In genomic region chr2:8608411-8608954, GRCh38 we compare ENCODE assay signal across 9 cellular contexts.
DNase-seq lines count a peak whose midpoint lies in the region; ATAC-seq, FAIRE-seq and TF ChIP-seq lines count a peak whose summit lies in the region.
"Had no signal": no experiment of that assay in that cellular context is flagged by ENCODE, and none has a peak within 500 bp of the region (broad histone marks: within the 10 kb centered on the region; RNA-seq: fewer than 3 reads in every experiment).

No MANE protein-coding gene starts in this region.

- peak overlapping the region in 9 of 11 experiments; percentile 3 to 44 (median 29); a peak in 14 of 22 replicates for H3K4me2 ChIP-seq in BLaER1 treated with 17β-estradiol and CSF1 and Interleukin-3, amounts not matched to agents 10 nM and 100 nM
- H3K4me2 ChIP-seq in HepG2 (ENCODE audit: low read depth, low read length), result no peak overlapping the region

- TF ChIP-seq EP300 in HepG2 (IDR thresholded peaks at IDR 0.05; ENCODE audit: low read depth in 2 of 2, low read length in 2 of 2) (no peak), HepG2 (CRISPR knock-in tag; IDR thresholded peaks at IDR 0.05; ENCODE audit: borderline replicate concordance) (no peak)

- TF ChIP-seq POLR2A in HepG2 (IDR thresholded peaks at IDR 0.05; ENCODE audit: insufficient read depth in 1 of 2, low read depth in 2 of 2, low read length in 2 of 2), result no peak

- ATAC-seq in GM18907 (IDR thresholded peaks at IDR 0.05; ENCODE audit: unreplicated experiment), result peak; percentile 54
- ATAC-seq in HepG2, result no peak

- 0 out of 22 replicates have a peak, but pooled peaks cover 0 to 3% (median 0%) of the 10 kb centered on the region in 11 experiments for H3K27me3 ChIP-seq in BLaER1 treated with 17β-estradiol and CSF1 and Interleukin-3, amounts not matched to agents 10 nM and 100 nM
- H3K27me3 ChIP-seq in HepG2 (ENCODE audit: control insufficient read depth in 1 of 2, insufficient read depth in 2 of 2, low read length in 2 of 2), result no peaks in the 10 kb centered on the region
- no peaks in the 10 kb centered on the region for H3K27me3 ChIP-seq in HAP-1 (ENCODE audit: low read depth)

- H3K4me1 Mint-ChIP-seq in activated CD4-positive, alpha-beta memory T cell treated with anti-CD3 and anti-CD28 coated beads, Interleukin-2, amount 10 ng/mL, durations not matched to agents 7 days and 5 days, result peaks cover 34% of the 10 kb centered on the region

- no peaks in the 10 kb centered on the region for H4K20me1 ChIP-seq in BLaER1 treated with 17β-estradiol and CSF1 and Interleukin-3, amounts not matched to agents 10 nM and 100 nM
- no peaks in the 10 kb centered on the region for H4K20me1 ChIP-seq in HepG2 (ENCODE audit: insufficient read depth, low read length)

- H3K4me3 Mint-ChIP-seq in activated CD4-positive, alpha-beta memory T cell treated with anti-CD3 and anti-CD28 coated beads, Interleukin-2, amount 10 ng/mL, durations not matched to agents 7 days and 5 days, result no peak overlapping the region

- no peak for FAIRE-seq in HepG2 (lab: Jason Lieb, UNC)

- H3K27ac Mint-ChIP-seq in activated CD4-positive, alpha-beta memory T cell treated with anti-CD3 and anti-CD28 coated beads, Interleukin-2, amount 10 ng/mL, durations not matched to agents 7 days and 5 days, result peak overlapping the region; percentile 55

- intact Hi-C loops in HepG2 (cut with micrococcal nuclease; ENCODE audit: unreplicated experiment), result loop anchor here (5.0 kb wide), 1 partner anchor 36 kb away; no protein-coding TSS in a partner anchor

- 94% methylated on average over 6 of the region's 6 CpGs for WGBS in HepG2 (ENCODE audit: low lambda C conversion rate)

- H3K79me2 ChIP-seq in HepG2 (ENCODE audit: insufficient read depth, low read length), result no peaks in the 10 kb centered on the region

- H3K36me3 Mint-ChIP-seq in activated CD4-positive, alpha-beta memory T cell treated with anti-CD3 and anti-CD28 coated beads, Interleukin-2, amount 10 ng/mL, durations not matched to agents 7 days and 5 days (ENCODE audit: low read depth), result peaks cover 5% of the 10 kb centered on the region

- TF ChIP-seq RAD21 in HepG2 (CRISPR knock-in tag; IDR thresholded peaks at IDR 0.05), result no peak

- H3K9me3 ChIP-seq in BLaER1 treated with 17β-estradiol and CSF1 and Interleukin-3, amounts not matched to agents 10 nM and 100 nM (replicated peaks in 1 of 11), result peaks cover 14 to 22% (median 18%) of the 10 kb centered on the region in 11 experiments
- no peaks in the 10 kb centered on the region for H3K9me3 ChIP-seq in HepG2 (ENCODE audit: low read length)
- no peaks in the 10 kb centered on the region for H3K9me3 ChIP-seq in HAP-1

- H3K4me1 ChIP-seq in BLaER1 treated with 17β-estradiol and CSF1 and Interleukin-3, amounts not matched to agents 10 nM and 100 nM, result peaks cover 0 to 22% (median 13%) of the 10 kb centered on the region in 10 experiments; a peak in 16 of 20 replicates
- H3K4me1 ChIP-seq in HepG2 (ENCODE audit: insufficient read depth, low read length), result peaks cover 81% of the 10 kb centered on the region
- H3K4me1 ChIP-seq in HAP-1, result no peaks in the 10 kb centered on the region

- in situ Hi-C loops in HepG2 (cut with HindIII; ENCODE audit: extremely low pct_ligation_motif_present, low pct_unique_long_range_greater_than_20kb), result no loop called here
- in situ Hi-C loops in HAP-1 (cut with MboI; ENCODE audit: low sequenced_read_pairs), result no loop called here

- DNase-seq in activated CD4-positive, alpha-beta memory T cell treated with anti-CD3 and anti-CD28 coated beads, Interleukin-2, amount 10 ng/mL, durations not matched to agents 7 days and 5 days, result peak; percentile 36
- DNase-seq in HepG2 (ENCODE audit: low spot score) (no peak), NCI-H1930 (lab: John Stamatoyannopoulos, UW) (no peak), HPDE6-E6E7 (ENCODE audit: extremely low spot score) (no peak), HUDEP-2 (lab: John Stamatoyannopoulos, UW; ENCODE audit: unreplicated experiment in 76 of 76) (no peak), HAP-1 (ENCODE audit: low spot score in 2 of 2) (no peak)
- DNase-seq: NCI-H1694 had no signal

- H2AFZ ChIP-seq in HepG2 (ENCODE audit: low read length), result no peak overlapping the region

- POLR2A ChIA-PET in activated CD4-positive, alpha-beta memory T cell treated with anti-CD3 and anti-CD28 coated beads, Interleukin-2, amount 10 ng/mL, durations not matched to agents 7 days and 5 days (lab: Charles Lee), result interaction anchor here (1.0 to 2.1 kb wide), 3 partner anchors 62 to 74 kb away, joined by 3 to 8 read pairs (median 5); partner anchors contain the start of gene ID2
- POLR2A ChIA-PET in HepG2 (lab: Yijun Ruan, JAX), result interaction anchor here (0.8 to 10.8 kb wide), 6 partner anchors 17 to 72 kb away, joined by 3 to 206 read pairs (median 26); partner anchors contain the start of gene ID2

- BruUV-seq in HepG2 (replicated peaks; lab: Mats Ljungman, UMichigan), result no TSS peak

- peaks cover 14% of the 10 kb centered on the region for H3K9me3 Mint-ChIP-seq in activated CD4-positive, alpha-beta memory T cell treated with anti-CD3 and anti-CD28 coated beads, Interleukin-2, amount 10 ng/mL, durations not matched to agents 7 days and 5 days

- no peak overlapping the region for H3K4me3 ChIP-seq in BLaER1 treated with 17β-estradiol and CSF1 and Interleukin-3, amounts not matched to agents 10 nM and 100 nM
- H3K4me3 ChIP-seq in HepG2 (replicated peaks in 1 of 3; ENCODE audit: insufficient read depth in 1 of 3, low read depth in 2 of 3, low read length in 3 of 3), result no peak overlapping the region
- H3K4me3 ChIP-seq in HAP-1, result no peak overlapping the region

- peaks cover 7% of the 10 kb centered on the region for H3K27me3 Mint-ChIP-seq in activated CD4-positive, alpha-beta memory T cell treated with anti-CD3 and anti-CD28 coated beads, Interleukin-2, amount 10 ng/mL, durations not matched to agents 7 days and 5 days

- no peak for TF ChIP-seq CTCF in HepG2 (CRISPR knock-in tag; IDR thresholded peaks at IDR 0.05)

- peak overlapping the region in 2 of 11 experiments; percentile 37 to 61; a peak in 3 of 22 replicates for H3K27ac ChIP-seq in BLaER1 treated with 17β-estradiol and CSF1 and Interleukin-3, amounts not matched to agents 10 nM and 100 nM
- H3K27ac ChIP-seq in HepG2 (ENCODE audit: extremely low read length, insufficient read depth, low read length), result peak overlapping the region; percentile 55

- no peak overlapping the region; a peak in 1 of 22 replicates for H3K9ac ChIP-seq in BLaER1 treated with 17β-estradiol and CSF1 and Interleukin-3, amounts not matched to agents 10 nM and 100 nM
- H3K9ac ChIP-seq in HepG2 (ENCODE audit: insufficient read depth, low read depth, low read length), result 0 out of 2 replicates have a peak overlapping the region, but pooled peaks have one; percentile 3

- no peaks in the 10 kb centered on the region for H3K36me3 ChIP-seq in BLaER1 treated with 17β-estradiol and CSF1 and Interleukin-3, amounts not matched to agents 10 nM and 100 nM
- H3K36me3 ChIP-seq in HepG2 (replicated peaks in 1 of 2; ENCODE audit: control insufficient read depth in 1 of 2, insufficient read depth in 2 of 2, low read length in 2 of 2) (no peaks in the 10 kb centered on the region), HAP-1 (replicated peaks) (no peaks in the 10 kb centered on the region)

- CTCF ChIA-PET in activated CD4-positive, alpha-beta memory T cell treated with anti-CD3 and anti-CD28 coated beads, Interleukin-2, amount 10 ng/mL, durations not matched to agents 7 days and 5 days (lab: Charles Lee), result no interaction called here
- CTCF ChIA-PET in HepG2 (lab: Yijun Ruan, JAX; ENCODE audit: low intra/inter-chr PET ratio, low total read pairs), result no interaction called here

TF ChIP-seq in HepG2, 621 proteins besides CTCF, POLR2A, EP300 and RAD21:
- no peak for TF ChIP-seq FOSL2 (CRISPR knock-in tag; IDR thresholded peaks at IDR 0.05)
- TF ChIP-seq MXD4 (CRISPR knock-in tag; IDR thresholded peaks at IDR 0.05), result no peak
- TF ChIP-seq CSRNP2 (CRISPR knock-in tag; conservative IDR thresholded peaks at IDR 0.05; ENCODE audit: low read depth), result no peak
- TF ChIP-seq ZNF597 (CRISPR knock-in tag; IDR thresholded peaks at IDR 0.05), result no peak
- no peak for TF ChIP-seq SP140L (CRISPR knock-in tag; IDR thresholded peaks at IDR 0.05; ENCODE audit: borderline replicate concordance)
- no peak for TF ChIP-seq ZBTB2 (CRISPR knock-in tag; IDR thresholded peaks at IDR 0.05; ENCODE audit: low read depth)
